In genomic region chr1:167219194-167219593, GRCh38 we compare ENCODE assay signal across 1 cellular context.
TF ChIP-seq lines count a peak whose summit lies in the region.

No MANE protein-coding gene starts in this region.

TF ChIP-seq in WTC11, 78 proteins besides CTCF, POLR2A, EP300 and RAD21 (continued from another document):
- TF ChIP-seq ZNF532 (CRISPR knock-in tag; IDR thresholded peaks at IDR 0.05; ENCODE audit: borderline replicate concordance) (no peak), OVOL2 (CRISPR knock-in tag; IDR thresholded peaks at IDR 0.05; ENCODE audit: borderline replicate concordance) (no peak), FOXP4 (CRISPR knock-in tag; IDR thresholded peaks at IDR 0.05) (no peak), STAT6 (CRISPR knock-in tag; conservative IDR thresholded peaks at IDR 0.05; ENCODE audit: low read depth) (no peak)
- TF ChIP-seq, protein P1, sequence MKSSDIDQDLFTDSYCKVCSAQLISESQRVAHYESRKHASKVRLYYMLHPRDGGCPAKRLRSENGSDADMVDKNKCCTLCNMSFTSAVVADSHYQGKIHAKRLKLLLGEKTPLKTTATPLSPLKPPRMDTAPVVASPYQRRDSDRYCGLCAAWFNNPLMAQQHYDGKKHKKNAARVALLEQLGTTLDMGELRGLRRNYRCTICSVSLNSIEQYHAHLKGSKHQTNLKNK (CRISPR knock-in tag; IDR thresholded peaks at IDR 0.05), result no peak
- TF ChIP-seq, protein P2, sequence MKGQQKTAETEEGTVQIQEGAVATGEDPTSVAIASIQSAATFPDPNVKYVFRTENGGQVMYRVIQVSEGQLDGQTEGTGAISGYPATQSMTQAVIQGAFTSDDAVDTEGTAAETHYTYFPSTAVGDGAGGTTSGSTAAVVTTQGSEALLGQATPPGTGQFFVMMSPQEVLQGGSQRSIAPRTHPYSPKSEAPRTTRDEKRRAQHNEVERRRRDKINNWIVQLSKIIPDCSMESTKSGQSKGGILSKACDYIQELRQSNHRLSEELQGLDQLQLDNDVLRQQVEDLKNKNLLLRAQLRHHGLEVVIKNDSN (CRISPR knock-in tag; IDR thresholded peaks at IDR 0.05), result no peak
